17 cellular contexts compared by ENCODE assay signal in the genomic region with DNA sequence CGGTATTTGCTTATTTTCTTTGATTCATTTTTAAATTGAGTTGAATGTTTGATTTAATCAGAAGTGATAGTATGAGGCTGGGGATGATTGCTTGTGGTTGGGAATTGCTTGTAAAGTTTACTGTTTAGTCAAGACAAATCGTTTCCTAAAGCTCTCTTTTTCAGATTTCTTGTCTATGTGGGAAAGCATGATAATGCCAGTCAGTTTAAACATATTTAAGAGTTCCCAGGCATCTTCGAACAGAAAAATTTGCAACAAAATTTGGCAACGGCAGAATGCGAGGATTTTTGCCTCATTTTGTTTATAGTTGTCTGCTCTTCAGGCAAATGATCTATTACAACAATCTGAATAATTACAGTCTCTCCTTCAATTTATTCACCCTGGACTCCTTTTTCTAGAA. TPM values are rescaled to one million over a fixed set of nuclear protein-coding genes. Genes with fewer than 3 reads are reported as not detected.
DNase-seq lines count a peak whose midpoint lies in the region; TF ChIP-seq lines count a peak whose summit lies in the region.
"Had no signal": no experiment of that assay in that cellular context is flagged by ENCODE, and none has a peak within 500 bp of the region (broad histone marks: within the 10 kb centered on the region; RNA-seq: fewer than 3 reads in every experiment).

No MANE protein-coding gene starts in this region.

- no CpG with 5 or more reads among the region's 5 CpGs for WGBS in trophoblast cell (ENCODE audit: extremely low coverage, insufficient coverage, insufficient read length)

- H3K4me3 ChIP-seq in left ventricle myocardium inferior = peak overlapping the region; percentile 11
- H3K4me3 ChIP-seq in fibroblast of villous mesenchyme (ENCODE audit: low read depth, low read length) = no peak overlapping the region
- H3K4me3 ChIP-seq in trophoblast cell (ENCODE audit: low read depth, low read length) = no peak overlapping the region
- no peak overlapping the region for H3K4me3 ChIP-seq in uterus
- H3K4me3 ChIP-seq: BLaER1 treated with 17β-estradiol and CSF1 and Interleukin-3, amounts not matched to agents 10 nM and 100 nM; GM12878; K562; suprapubic skin had no signal

- no peaks in the 10 kb centered on the region for H3K79me1 ChIP-seq in trophoblast cell (ENCODE audit: low read length)

- peak overlapping the region; percentile 99 for H3K27ac ChIP-seq in left ventricle myocardium inferior (replicated peaks)
- no peak overlapping the region for H3K27ac ChIP-seq in trophoblast cell (ENCODE audit: low read depth, low read length)
- H3K27ac ChIP-seq in uterus = peak overlapping the region; percentile 22 to 62
- H3K27ac ChIP-seq: BLaER1 treated with 17β-estradiol and CSF1 and Interleukin-3, amounts not matched to agents 10 nM and 100 nM had no signal

- H3K27me3 ChIP-seq in left ventricle myocardium inferior (ENCODE audit: low read depth) = no peaks in the 10 kb centered on the region
- no peaks in the 10 kb centered on the region for H3K27me3 ChIP-seq in trophoblast cell (ENCODE audit: insufficient read depth, low read length)
- H3K27me3 ChIP-seq in uterus = no peaks in the 10 kb centered on the region
- H3K27me3 ChIP-seq: BLaER1 treated with 17β-estradiol and CSF1 and Interleukin-3, amounts not matched to agents 10 nM and 100 nM; suprapubic skin had no signal

- peaks cover 27% of the 10 kb centered on the region for H3K79me2 ChIP-seq in trophoblast cell (ENCODE audit: control insufficient read depth, insufficient read depth, low read length, poor library complexity)

- no peak overlapping the region for H2BK120ac ChIP-seq in trophoblast cell (ENCODE audit: insufficient read depth, low read length, poor library complexity)

- no peak for DNase-seq in left ventricle myocardium inferior
- no peak for DNase-seq in cardiac septum (ENCODE audit: low spot score)
- peak; percentile 70 for DNase-seq in fibroblast of villous mesenchyme (ENCODE audit: low read depth)
- DNase-seq in trophoblast cell = no peak
- DNase-seq in uterus = no peak
- no peak for DNase-seq in NCI-H2029 (lab: John Stamatoyannopoulos, UW)
- no peak for DNase-seq in erythroblast (lab: John Stamatoyannopoulos, UW)
- DNase-seq in GM19240 (ENCODE audit: insufficient read length, low spot score) = no peak
- DNase-seq: activated CD8-positive, alpha-beta memory T cell treated with anti-CD3 and anti-CD28 coated beads for 24 hours; activated naive CD8-positive, alpha-beta T cell treated with anti-CD3 and anti-CD28 coated beads, Interleukin-2, amount 10 ng/mL, durations not matched to agents 7 days and 5 days; GF-D8; NCI-H187 treated with DMSO at 0.1 percent for 48 hours; stimulated activated CD4-positive, alpha-beta T cell treated with anti-CD3 and anti-CD28 coated beads, Interleukin-2, amount 100 ng/mL, for 48 hours had no signal

- H3K36me3 ChIP-seq in left ventricle myocardium inferior = peaks cover 2% of the 10 kb centered on the region
- H3K36me3 ChIP-seq in trophoblast cell (ENCODE audit: control insufficient read depth in 1 of 2, insufficient read depth in 2 of 2, low read length in 2 of 2) = peaks cover 10 to 16% of the 10 kb centered on the region in 2 experiments
- H3K36me3 ChIP-seq in uterus = no peaks in the 10 kb centered on the region
- H3K36me3 ChIP-seq: BLaER1 treated with 17β-estradiol and CSF1 and Interleukin-3, amounts not matched to agents 10 nM and 100 nM; suprapubic skin had no signal

- no peak overlapping the region for H3K4me2 ChIP-seq in trophoblast cell (ENCODE audit: low read length)

- H3K4ac ChIP-seq in trophoblast cell (ENCODE audit: low read depth, low read length) = peak overlapping the region; percentile 23

- no peak overlapping the region for H3K9ac ChIP-seq in trophoblast cell (ENCODE audit: low read length)
- H3K9ac ChIP-seq: BLaER1 treated with 17β-estradiol and CSF1 and Interleukin-3, amounts not matched to agents 10 nM and 100 nM had no signal

- no peak overlapping the region for H3K14ac ChIP-seq in trophoblast cell (ENCODE audit: low read length)

- H4K91ac ChIP-seq in trophoblast cell (ENCODE audit: low read depth, low read length) = no peak overlapping the region

- H3K9me3 ChIP-seq in left ventricle myocardium inferior (replicated peaks) (no peaks in the 10 kb centered on the region), trophoblast cell (ENCODE audit: insufficient read depth, low read depth, low read length) (no peaks in the 10 kb centered on the region), uterus (no peaks in the 10 kb centered on the region)
- H3K9me3 ChIP-seq: BLaER1 treated with 17β-estradiol and CSF1 and Interleukin-3, amounts not matched to agents 10 nM and 100 nM; suprapubic skin had no signal

- H2AK5ac ChIP-seq in trophoblast cell (ENCODE audit: low read length) = no peak overlapping the region

- peaks cover 100% of the 10 kb centered on the region for H3K4me1 ChIP-seq in left ventricle myocardium inferior
- peaks cover 22 to 40% of the 10 kb centered on the region in 2 experiments for H3K4me1 ChIP-seq in trophoblast cell (ENCODE audit: control insufficient read depth in 1 of 2, insufficient read depth in 2 of 2, low read length in 2 of 2)
- peaks cover 10 to 12% of the 10 kb centered on the region in 2 donors for H3K4me1 ChIP-seq in uterus

- no peak overlapping the region for H2BK12ac ChIP-seq in trophoblast cell (ENCODE audit: low read length)

- TF ChIP-seq CTCF in left ventricle myocardium inferior (IDR thresholded peaks at IDR 0.05; ENCODE audit: borderline replicate concordance) (no peak), fibroblast of villous mesenchyme (IDR thresholded peaks at IDR 0.05; ENCODE audit: insufficient read depth, low read depth, low read length) (no peak), uterus (IDR thresholded peaks at IDR 0.05) (no peak)

- no peak for TF ChIP-seq POLR2A in uterus (IDR thresholded peaks at IDR 0.05)
- no peak for TF ChIP-seq POLR2A in erythroblast (IDR thresholded peaks at IDR 0.05; ENCODE audit: low read length)

- H3K18ac ChIP-seq in trophoblast cell (ENCODE audit: low read length) = no peak overlapping the region

- no peak overlapping the region for H2AFZ ChIP-seq in trophoblast cell (ENCODE audit: insufficient read depth, low read length, poor library complexity)

- intact Hi-C loops in left ventricle myocardium inferior (cut with micrococcal nuclease) (no loop called here), cardiac septum (cut with DNase I) (no loop called here), uterus (cut with DNase I; ENCODE audit: low total_unique reads) (no loop called here)

- H3K23ac ChIP-seq in trophoblast cell (ENCODE audit: low read length) = no peak overlapping the region

- no peak overlapping the region for H4K8ac ChIP-seq in trophoblast cell (ENCODE audit: low read depth, low read length)

- H2BK5ac ChIP-seq in trophoblast cell (ENCODE audit: low read depth, low read length, poor library complexity) = no peak overlapping the region

- H4K12ac ChIP-seq in trophoblast cell (ENCODE audit: low read depth, low read length) = no peak overlapping the region

RNA-seq across cellular contexts. Expression of a gene that starts 22.5 kb away (rescaled TPM):
- total RNA-seq in left ventricle myocardium inferior (205 TPM), cardiac septum (139 TPM), fibroblast of villous mesenchyme (124 and 132 TPM in 2 replicates), uterus (100 to 1,000 TPM in 3 of 4 donors, 10 to 100 TPM in 1; 35.0 to 465 (median 202) TPM)
- 1,165 and 1,253 TPM in 2 replicates for polyA plus RNA-seq in trophoblast cell (2013)
